12 cellular contexts compared by ENCODE assay signal in genomic region chr10:30374353-30374752, GRCh38. TPM values are rescaled to one million over a fixed set of nuclear protein-coding genes. Genes with fewer than 3 reads are reported as not detected.
A peak's percentile ranks its signal among the peaks of the same experiment; 100 is the strongest.
DNase-seq lines count a peak whose midpoint lies in the region; ATAC-seq and TF ChIP-seq lines count a peak whose summit lies in the region.
"Had no signal": no experiment of that assay in that cellular context is flagged by ENCODE, and none has a peak within 500 bp of the region (broad histone marks: within the 10 kb centered on the region; RNA-seq: fewer than 3 reads in every experiment).

No MANE protein-coding gene starts in this region.

- H3K9ac ChIP-seq in HUES64 (ENCODE audit: low read depth, low read length), result no peak overlapping the region

- H3K4me1 ChIP-seq in HUES64 (ENCODE audit: insufficient read depth, low read length) (peaks cover 37% of the 10 kb centered on the region), upper lobe of left lung (peaks cover 0 to 23% (median 7%) of the 10 kb centered on the region in 4 donors)

- no peak for TF ChIP-seq EP300 in upper lobe of left lung (IDR thresholded peaks at IDR 0.05)

- TF ChIP-seq CTCF in upper lobe of left lung (IDR thresholded peaks at IDR 0.05), result no peak

- TF ChIP-seq POLR2A in upper lobe of left lung (IDR thresholded peaks at IDR 0.05), result no peak

- H3K27me3 ChIP-seq in HUES64 (ENCODE audit: insufficient read depth, low read length) (no peaks in the 10 kb centered on the region), upper lobe of left lung (no peaks in the 10 kb centered on the region)

- 74% methylated on average over 5 of the region's 6 CpGs for WGBS in HUES64
- WGBS in upper lobe of left lung, 2 donors, result 82 to 95% methylated on average over 5 to 6 of the region's 6 CpGs

- DNase-seq in ELF-1 (ENCODE audit: low read depth, low spot score) (peak; percentile 91), RPMI7951 (ENCODE audit: low read depth) (peak; percentile 19), iPS DF 19.7 (ENCODE audit: low read depth, low spot score) (peak; percentile 91), upper lobe of left lung (no peak)
- DNase-seq: NCI-H1694 treated with DMSO at 0.1 percent for 48 hours; retina; stimulated activated CD4-positive, alpha-beta T cell treated with anti-CD3 and anti-CD28 coated beads, Interleukin-4, amount 100 ng/mL, for 24 hours; T1000 had no signal

- ATAC-seq in HG02642 (IDR thresholded peaks at IDR 0.05; ENCODE audit: poor library complexity, unreplicated experiment) (no peak), upper lobe of left lung (ENCODE audit: low FRiP score in 2 of 2) (no peak), GM21526 (IDR thresholded peaks at IDR 0.05; ENCODE audit: low FRiP score, unreplicated experiment) (no peak)

- H3K36me3 ChIP-seq in HUES64 (ENCODE audit: insufficient read depth, low read length) (no peaks in the 10 kb centered on the region), upper lobe of left lung (no peaks in the 10 kb centered on the region)

- H3K27ac ChIP-seq in HUES64 (ENCODE audit: low read depth, low read length) (peak overlapping the region; percentile 49; the same call in 1 of the 2 replicates), upper lobe of left lung (peak overlapping the region in 1 of 4 donors; percentile 59)
- H3K27ac ChIP-seq: C4-2B had no signal

- H3K4me3 ChIP-seq in HUES64 (ENCODE audit: low read length) (no peak overlapping the region), upper lobe of left lung (no peak overlapping the region)

- H3K9me3 ChIP-seq in HUES64 (ENCODE audit: insufficient read depth, low read depth, low read length) (no peaks in the 10 kb centered on the region), upper lobe of left lung (no peaks in the 10 kb centered on the region)

RNA-seq across cellular contexts. Expression of gene MTPAP, which starts 25.3 kb away (rescaled TPM):
- 21.0 TPM for polyA plus RNA-seq in HUES64 (2013, experiment 1 of 2)
- 20.4 TPM for polyA plus RNA-seq in HUES64 (2013, experiment 2 of 2)
- total RNA-seq in RPMI7951 (2014; rRNA removed; shearing (Covaris generic)), result 19.5 and 31.8 TPM in 2 replicates
- total RNA-seq in upper lobe of left lung, result 10 to 100 TPM in 4 of 6 donors, 1 to 10 TPM in 2; 3.8 to 21.8 (median 14.5) TPM

RNA-seq across cellular contexts. Expression of gene MAP3K8, which starts 59.6 kb away (rescaled TPM):
- 3.5 TPM for polyA plus RNA-seq in HUES64 (2013, experiment 1 of 2)
- polyA plus RNA-seq in HUES64 (2013, experiment 2 of 2), result 4.2 TPM
- 3.9 and 5.4 TPM in 2 replicates for total RNA-seq in RPMI7951 (2014; rRNA removed; shearing (Covaris generic))
- total RNA-seq in upper lobe of left lung, result 10 to 100 TPM; 32.5 to 71.2 (median 42.8) TPM

Comparison
In these comparisons a context has a peak if more than half of its experiments do, and no peak if none do; other contexts are left out.
1. DNase-seq: peak in ELF-1 (single experiment), RPMI7951 (single experiment) and iPS DF 19.7 (single experiment); none in upper lobe of left lung (0 of 2).